24 cellular contexts compared by ENCODE assay signal in genomic region chr20:43904195-43904594, GRCh38. TPM values are rescaled to one million over a fixed set of nuclear protein-coding genes. Genes with fewer than 3 reads are reported as not detected.
DNase-seq lines count a peak whose midpoint lies in the region; ATAC-seq and TF ChIP-seq lines count a peak whose summit lies in the region.
"Had no signal": no experiment of that assay in that cellular context is flagged by ENCODE, and none has a peak within 500 bp of the region (broad histone marks: within the 10 kb centered on the region; RNA-seq: fewer than 3 reads in every experiment).

No MANE protein-coding gene starts in this region.

- 81% methylated on average over 9 of the region's 9 CpGs for WGBS in esophagus muscularis mucosa

- H3K36me3 ChIP-seq in esophagus muscularis mucosa (no peaks in the 10 kb centered on the region), mucosa of descending colon (ENCODE audit: low read depth) (no peaks in the 10 kb centered on the region)
- H3K36me3 ChIP-seq: left lung, SJSA1, tibial artery had no signal

- H3K4me3 ChIP-seq in esophagus muscularis mucosa (no peak overlapping the region), mucosa of descending colon (no peak overlapping the region)
- H3K4me3 ChIP-seq: K562, left lung, SJSA1, tibial artery had no signal

- H3K4me1 ChIP-seq in esophagus muscularis mucosa: peaks cover 3 to 19% (median 17%) of the 10 kb centered on the region in 4 donors
- H3K4me1 ChIP-seq in mucosa of descending colon (ENCODE audit: low read depth): no peaks in the 10 kb centered on the region
- H3K4me1 ChIP-seq: foreskin keratinocyte, tibial artery had no signal

- ATAC-seq in mucosa of descending colon (peak; percentile 28), HG03175 (IDR thresholded peaks at IDR 0.05; ENCODE audit: unreplicated experiment) (no peak)
- ATAC-seq: foreskin keratinocyte, K562, left lung had no signal

- H3K27me3 ChIP-seq in esophagus muscularis mucosa: no peaks in the 10 kb centered on the region
- H3K27me3 ChIP-seq: SJSA1, tibial artery had no signal

- no peak overlapping the region for H3K27ac ChIP-seq in esophagus muscularis mucosa (replicated peaks in 1 of 4)
- H3K27ac ChIP-seq: epithelial cell of prostate, foreskin keratinocyte, left lung, SJSA1, tibial artery had no signal

- H3K9me3 ChIP-seq in esophagus muscularis mucosa: peaks cover 0 to 23% (median 4%) of the 10 kb centered on the region in 4 donors
- H3K9me3 ChIP-seq in mucosa of descending colon: peaks cover 5% of the 10 kb centered on the region
- H3K9me3 ChIP-seq: SJSA1 had no signal

- TF ChIP-seq CTCF in esophagus muscularis mucosa (IDR thresholded peaks at IDR 0.05) (no peak), mucosa of descending colon (IDR thresholded peaks at IDR 0.05) (no peak)

- DNase-seq in COLO829 (ENCODE audit: low spot score) (peak; percentile 91), M059J (ENCODE audit: low read depth) (peak; percentile 49), esophagus muscularis mucosa (ENCODE audit: extremely low spot score) (peak; percentile 42), mucosa of descending colon (no peak), putamen (ENCODE audit: low spot score) (no peak), SKM-1 (lab: John Stamatoyannopoulos, UW; ENCODE audit: unreplicated experiment) (no peak), H4 (ENCODE audit: low spot score) (no peak)
- DNase-seq: CD4-positive, alpha-beta memory T cell; dermis blood vessel endothelial cell; DMS79 treated with DMSO at 0.1 percent for 48 hours; foreskin keratinocyte; HFFc6; left lung; NCI-H2029 treated with DMSO at 0.1 percent for 48 hours; NCI-H510A treated with DMSO at 0.1 percent for 48 hours; OCI-M1; stimulated activated CD4-positive, alpha-beta T cell treated with anti-CD3 and anti-CD28 coated beads, Interleukin-1b, Interleukin-23, amount 100 ng/mL, for 48 hours; stimulated activated naive CD4-positive, alpha-beta T cell; T1000; tibial artery had no signal

- no peak for TF ChIP-seq POLR2A in esophagus muscularis mucosa (IDR thresholded peaks at IDR 0.05; ENCODE audit: low read depth)

- intact Hi-C loops in esophagus muscularis mucosa (cut with DNase I): no loop called here
- intact Hi-C loops in mucosa of descending colon (cut with DNase I, micrococcal nuclease): no loop called here

- TF ChIP-seq EP300 in esophagus muscularis mucosa (IDR thresholded peaks at IDR 0.05): no peak

RNA-seq across cellular contexts. Expression of gene TOX2, which starts 10.5 kb away (rescaled TPM):
- 6.1 and 8.4 TPM in 2 replicates for total RNA-seq in M059J (2014; rRNA removed; shearing (Covaris generic))
- total RNA-seq in esophagus muscularis mucosa (10 to 100 TPM; 19.4 to 39.5 (median 32.8) TPM), mucosa of descending colon (1 to 10 TPM; 2.9 to 6.1 (median 5.5) TPM)
- total RNA-seq in H4 (2014; rRNA removed; shearing (Covaris generic)): 0.12 and 0.83 TPM in 2 replicates
- total RNA-seq: K562 had no signal

Comparison
In these comparisons a context has a peak if more than half of its experiments do, and no peak if none do; other contexts are left out.
1. DNase-seq: peak in COLO829 (single experiment), M059J (single experiment) and esophagus muscularis mucosa (single experiment); none in mucosa of descending colon (0 of 3), putamen (single experiment), SKM-1 (single experiment) and H4 (single experiment).